8 cellular contexts compared by ENCODE assay signal in the genomic region with DNA sequence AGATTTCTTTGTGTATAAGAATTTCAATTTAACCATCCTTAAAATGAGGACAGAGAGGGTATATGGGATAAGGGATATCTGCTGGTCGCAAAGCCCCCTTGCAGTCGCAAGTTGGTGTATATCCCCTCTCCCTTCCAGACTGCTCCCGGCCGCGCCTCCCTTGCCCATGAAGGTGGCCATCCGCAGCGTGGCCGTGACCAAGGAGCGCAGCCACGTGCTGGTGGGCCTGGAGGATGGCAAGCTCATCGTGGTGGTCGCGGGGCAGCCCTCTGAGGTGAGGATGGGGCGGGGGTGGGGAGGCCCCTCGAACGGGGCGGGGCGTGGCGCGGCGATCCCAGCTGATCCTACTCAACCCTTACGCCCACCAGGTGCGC. TPM values are rescaled to one million over a fixed set of nuclear protein-coding genes. Genes with fewer than 3 reads are reported as not detected.
DNase-seq lines count a peak whose midpoint lies in the region; ATAC-seq and TF ChIP-seq lines count a peak whose summit lies in the region.

No MANE protein-coding gene starts in this region.

- no peaks in the 10 kb centered on the region for H3K9me3 Mint-ChIP-seq in activated CD4-positive, alpha-beta T cell treated with anti-CD3 and anti-CD28 coated beads, Interleukin-2, amount 10 ng/mL, durations not matched to agents 7 days and 5 days
- H3K9me3 Mint-ChIP-seq in chondrocyte (ENCODE audit: low read depth) = no peaks in the 10 kb centered on the region
- H3K9me3 Mint-ChIP-seq in memory B cell = no peaks in the 10 kb centered on the region
- no peaks in the 10 kb centered on the region for H3K9me3 Mint-ChIP-seq in CD14-positive monocyte

- no peaks in the 10 kb centered on the region for H3K27me3 ChIP-seq in thymus (ENCODE audit: control insufficient read depth, insufficient read depth)

- H3K36me3 ChIP-seq in thymus (ENCODE audit: control insufficient read depth, insufficient read depth) = peaks cover 42% of the 10 kb centered on the region

- no peak for DNase-seq in activated CD4-positive, alpha-beta T cell treated with anti-CD3 and anti-CD28 coated beads, Interleukin-2, amount 10 ng/mL, durations not matched to agents 7 days and 5 days
- DNase-seq in activated CD4-positive, alpha-beta T cell treated with anti-CD3 and anti-CD28 coated beads, Interleukin-2, amount 50 U/mL, for 48 hours = no peak
- DNase-seq in chondrocyte (ENCODE audit: low spot score) (no peak), memory B cell (ENCODE audit: low spot score in 2 of 2) (no peak), CD14-positive monocyte (ENCODE audit: low spot score) (no peak), SIG-M5 treated with dmso at 0.1 percent for 504 hours (lab: John Stamatoyannopoulos, UW; ENCODE audit: unreplicated experiment) (no peak)

- H3K9me3 ChIP-seq in thymus (ENCODE audit: control insufficient read depth) = no peaks in the 10 kb centered on the region

- peaks cover 4% of the 10 kb centered on the region for H3K4me1 ChIP-seq in thymus (ENCODE audit: control insufficient read depth, insufficient read depth, low read length)

- H3K4me3 Mint-ChIP-seq in activated CD4-positive, alpha-beta T cell treated with anti-CD3 and anti-CD28 coated beads, Interleukin-2, amount 10 ng/mL, durations not matched to agents 7 days and 5 days = peak overlapping the region; percentile 25
- peak overlapping the region; percentile 33 for H3K4me3 Mint-ChIP-seq in chondrocyte (ENCODE audit: unreplicated experiment)
- H3K4me3 Mint-ChIP-seq in memory B cell = peak overlapping the region; percentile 81
- no peak overlapping the region for H3K4me3 Mint-ChIP-seq in CD14-positive monocyte

- peaks cover 18% of the 10 kb centered on the region for H3K4me1 Mint-ChIP-seq in activated CD4-positive, alpha-beta T cell treated with anti-CD3 and anti-CD28 coated beads, Interleukin-2, amount 10 ng/mL, durations not matched to agents 7 days and 5 days
- peaks cover 12% of the 10 kb centered on the region for H3K4me1 Mint-ChIP-seq in chondrocyte (ENCODE audit: low read depth)
- H3K4me1 Mint-ChIP-seq in memory B cell = peaks cover 4% of the 10 kb centered on the region
- H3K4me1 Mint-ChIP-seq in CD14-positive monocyte = peaks cover 23% of the 10 kb centered on the region

- intact Hi-C loops in CD14-positive monocyte (cut with micrococcal nuclease) = no loop called here

- ATAC-seq in memory B cell (ENCODE audit: low read depth) = no peak
- ATAC-seq in HG03175 (IDR thresholded peaks at IDR 0.05; ENCODE audit: unreplicated experiment) = no peak

- peaks cover 33% of the 10 kb centered on the region for H3K36me3 Mint-ChIP-seq in activated CD4-positive, alpha-beta T cell treated with anti-CD3 and anti-CD28 coated beads, Interleukin-2, amount 10 ng/mL, durations not matched to agents 7 days and 5 days (ENCODE audit: low read depth)
- H3K36me3 Mint-ChIP-seq in chondrocyte (ENCODE audit: low read depth) (peaks cover 4% of the 10 kb centered on the region), memory B cell (peaks cover 6% of the 10 kb centered on the region), CD14-positive monocyte (peaks cover 63 to 75% of the 10 kb centered on the region in 2 donors)

- no peaks in the 10 kb centered on the region for H3K27me3 Mint-ChIP-seq in activated CD4-positive, alpha-beta T cell treated with anti-CD3 and anti-CD28 coated beads, Interleukin-2, amount 10 ng/mL, durations not matched to agents 7 days and 5 days
- H3K27me3 Mint-ChIP-seq in chondrocyte (ENCODE audit: low read depth) = no peaks in the 10 kb centered on the region
- no peaks in the 10 kb centered on the region for H3K27me3 Mint-ChIP-seq in memory B cell
- peaks cover 0 to 1% (median 0%) of the 10 kb centered on the region in 3 donors for H3K27me3 Mint-ChIP-seq in CD14-positive monocyte (ENCODE audit: low read depth in 3 of 3)

- CTCF ChIA-PET in activated CD4-positive, alpha-beta T cell treated with anti-CD3 and anti-CD28 coated beads, Interleukin-2, amount 10 ng/mL, durations not matched to agents 7 days and 5 days (lab: Charles Lee) = no interaction called here

- H3K4me3 ChIP-seq in thymus (ENCODE audit: low read length) = peak overlapping the region; percentile 55

- WGBS in thymus = 64% methylated on average over 23 of the region's 23 CpGs

- POLR2A ChIA-PET in activated CD4-positive, alpha-beta T cell treated with anti-CD3 and anti-CD28 coated beads, Interleukin-2, amount 10 ng/mL, durations not matched to agents 7 days and 5 days (lab: Charles Lee) = interaction anchor here (0.5 kb wide), 1 partner anchor 372 kb away, joined by 5 read pairs; the partner anchor contains the start of gene PTPN23

- H3K27ac ChIP-seq in thymus (ENCODE audit: low read depth) = no peak overlapping the region

- H3K27ac Mint-ChIP-seq in activated CD4-positive, alpha-beta T cell treated with anti-CD3 and anti-CD28 coated beads, Interleukin-2, amount 10 ng/mL, durations not matched to agents 7 days and 5 days = no peak overlapping the region
- H3K27ac Mint-ChIP-seq in chondrocyte (ENCODE audit: unreplicated experiment) (no peak overlapping the region), memory B cell (no peak overlapping the region), CD14-positive monocyte (peak overlapping the region in 1 of 7 donors; percentile 53)

- no peak for TF ChIP-seq CTCF in chondrocyte (IDR thresholded peaks at IDR 0.05)
- no peak for TF ChIP-seq CTCF in CD14-positive monocyte (IDR thresholded peaks at IDR 0.05)

RNA-seq across cellular contexts. Expression of gene NBEAL2, which starts 29.4 kb away (rescaled TPM):
- total RNA-seq in activated CD4-positive, alpha-beta T cell treated with anti-CD3 and anti-CD28 coated beads, Interleukin-2, amount 10 ng/mL, durations not matched to agents 7 days and 5 days = 100 to 1,000 TPM; 194 to 212 TPM
- 15.9 to 18.1 TPM (median 16.5 TPM) in 3 replicates for total RNA-seq in chondrocyte
- polyA plus RNA-seq in thymus (83.6 TPM), CD14-positive monocyte (10 to 100 TPM; 10.4 to 17.3 TPM)

RNA-seq across cellular contexts. Expression of gene CCDC12, which starts 32.3 kb away (rescaled TPM):
- total RNA-seq in activated CD4-positive, alpha-beta T cell treated with anti-CD3 and anti-CD28 coated beads, Interleukin-2, amount 10 ng/mL, durations not matched to agents 7 days and 5 days = 10 to 100 TPM; 48.7 to 56.1 TPM
- total RNA-seq in chondrocyte = 21.8 to 23.3 TPM (median 22.3 TPM) in 3 replicates
- polyA plus RNA-seq in thymus (83.9 TPM), CD14-positive monocyte (10 to 100 TPM; 50.1 to 55.8 TPM)

Comparison
In these comparisons a context has a peak if more than half of its experiments do, and no peak if none do; other contexts are left out.
1. H3K4me3 Mint-ChIP-seq: peak in activated CD4-positive, alpha-beta T cell treated with anti-CD3 and anti-CD28 coated beads, Interleukin-2, amount 10 ng/mL, durations not matched to agents 7 days and 5 days (single experiment), chondrocyte (single experiment) and memory B cell (single experiment); none in CD14-positive monocyte (0 of 2).
2. RNA of gene NBEAL2, which starts 29.4 kb away (total RNA-seq): 194 to 212 TPM in activated CD4-positive, alpha-beta T cell treated with anti-CD3 and anti-CD28 coated beads, Interleukin-2, amount 10 ng/mL, durations not matched to agents 7 days and 5 days; 15.9 to 18.1 TPM in chondrocyte; every median in the first group is over 10 times any median in the second.